Comparison of ENCODE assay signal across 31 cellular contexts in genomic region chr22:21873619-21874018, GRCh38.
"Had no signal": no experiment of that assay in that cellular context is flagged by ENCODE, and none has a peak within 500 bp of the region (broad histone marks: within the 10 kb centered on the region; RNA-seq: fewer than 3 reads in every experiment).

No MANE protein-coding gene starts in this region.

- DNase-seq: activated B cell treated with CpG ODN at 0.5 μM for 24 hours; activated CD4-positive, alpha-beta memory T cell treated with anti-CD3 and anti-CD28 coated beads for 36 hours; activated CD4-positive, alpha-beta T cell treated with anti-CD3 and anti-CD28 coated beads for 4 hours; activated CD4-positive, alpha-beta T cell treated with anti-CD3 and anti-CD28 coated beads, Interleukin-2, amount 10 ng/mL, durations not matched to agents 24 days and 14 days; activated CD4-positive, alpha-beta T cell treated with anti-CD3 and anti-CD28 coated beads, Interleukin-2, amount 50 U/mL, for 1 hour; activated CD4-positive, alpha-beta T cell treated with anti-CD3 and anti-CD28 coated beads, Interleukin-2, amount 50 U/mL, for 4 hours; activated CD4-positive, CD25-positive, alpha-beta regulatory T cell treated with anti-CD3 and anti-CD28 coated beads, Interleukin-2, amount 50 U/mL, for 72 hours; activated CD8-positive, alpha-beta memory T cell treated with anti-CD3 and anti-CD28 coated beads, Interleukin-2, amount 10 ng/mL, durations not matched to agents 7 days and 5 days; activated CD8-positive, alpha-beta T cell treated with anti-CD3 and anti-CD28 coated beads for 36 hours; activated effector memory CD4-positive, alpha-beta T cell treated with Interleukin-2 at 50 U/mL for 16 hours; activated gamma-delta T cell; activated naive CD4-positive, alpha-beta T cell treated with anti-CD3 and anti-CD28 coated beads, Interleukin-2, amount 10 ng/mL, durations not matched to agents 7 days and 5 days; activated naive CD4-positive, alpha-beta T cell treated with Interleukin-2 at 50 U/mL for 16 hours; activated naive CD8-positive, alpha-beta T cell treated with anti-CD3 and anti-CD28 coated beads, Interleukin-2, amount 10 ng/mL, durations not matched to agents 7 days and 5 days; activated naive CD8-positive, alpha-beta T cell treated with anti-CD3 and anti-CD28 coated beads, Interleukin-2, amount 50 U/mL, for 24 hours; activated T-cell treated with anti-CD3 and anti-CD28 coated beads for 4 hours; activated T-cell treated with anti-CD3 and anti-CD28 coated beads, Interleukin-2, amount 50 U/mL, for 1 hour; activated T-cell treated with anti-CD3 and anti-CD28 coated beads, Interleukin-2, amount 50 U/mL, for 48 hours; aorta; body of pancreas; brain microvascular endothelial cell; cerebellar nuclear complex; T-cell; T-helper 9 cell had no signal

- H3K27ac ChIP-seq: body of pancreas, brain microvascular endothelial cell, breast epithelium, VCaP had no signal

- H3K4me3 Mint-ChIP-seq: activated B cell treated with CpG ODN at 0.5 μM for 24 hours; activated CD4-positive, alpha-beta memory T cell treated with anti-CD3 and anti-CD28 coated beads for 36 hours; activated CD4-positive, alpha-beta T cell treated with anti-CD3 and anti-CD28 coated beads, Interleukin-2, amount 10 ng/mL, durations not matched to agents 24 days and 14 days; activated CD8-positive, alpha-beta memory T cell treated with anti-CD3 and anti-CD28 coated beads, Interleukin-2, amount 10 ng/mL, durations not matched to agents 7 days and 5 days; activated CD8-positive, alpha-beta T cell treated with anti-CD3 and anti-CD28 coated beads for 36 hours; activated naive CD4-positive, alpha-beta T cell treated with anti-CD3 and anti-CD28 coated beads, Interleukin-2, amount 10 ng/mL, durations not matched to agents 7 days and 5 days; activated naive CD4-positive, alpha-beta T cell treated with anti-CD3 and anti-CD28 coated beads, Interleukin-2, amount 50 U/mL, for 24 hours; activated naive CD8-positive, alpha-beta T cell; activated naive CD8-positive, alpha-beta T cell treated with anti-CD3 and anti-CD28 coated beads, Interleukin-2, amount 10 ng/mL, durations not matched to agents 7 days and 5 days; activated naive CD8-positive, alpha-beta T cell treated with anti-CD3 and anti-CD28 coated beads, Interleukin-2, amount 50 U/mL, for 24 hours; central memory CD8-positive, alpha-beta T cell; T-cell; T-helper 2 cell treated with Interferon-gamma antibody and Interleukin-4, amounts not matched to agents 5 μg/mL and 100 μg/mL, for 36 hours had no signal

- H3K36me3 ChIP-seq: brain microvascular endothelial cell, breast epithelium had no signal

- H3K36me3 Mint-ChIP-seq: activated CD4-positive, alpha-beta memory T cell treated with anti-CD3 and anti-CD28 coated beads for 36 hours; activated naive CD4-positive, alpha-beta T cell treated with anti-CD3 and anti-CD28 coated beads, Interleukin-2, amount 10 ng/mL, durations not matched to agents 7 days and 5 days; activated naive CD8-positive, alpha-beta T cell treated with anti-CD3 and anti-CD28 coated beads, Interleukin-2, amount 10 ng/mL, durations not matched to agents 7 days and 5 days; T-cell had no signal

- H3K27me3 Mint-ChIP-seq: activated B cell treated with CpG ODN at 0.5 μM for 24 hours; activated CD8-positive, alpha-beta T cell treated with anti-CD3 and anti-CD28 coated beads for 36 hours; activated naive CD4-positive, alpha-beta T cell treated with anti-CD3 and anti-CD28 coated beads, Interleukin-2, amount 50 U/mL, for 24 hours; activated naive CD8-positive, alpha-beta T cell; activated naive CD8-positive, alpha-beta T cell treated with anti-CD3 and anti-CD28 coated beads, Interleukin-2, amount 50 U/mL, for 24 hours; central memory CD8-positive, alpha-beta T cell; T-cell had no signal

- H3K27ac Mint-ChIP-seq: activated B cell treated with CpG ODN at 0.5 μM for 24 hours; activated CD4-positive, alpha-beta memory T cell treated with anti-CD3 and anti-CD28 coated beads for 36 hours; activated CD4-positive, alpha-beta T cell treated with anti-CD3 and anti-CD28 coated beads, Interleukin-2, amount 10 ng/mL, durations not matched to agents 24 days and 14 days; activated CD8-positive, alpha-beta memory T cell treated with anti-CD3 and anti-CD28 coated beads, Interleukin-2, amount 10 ng/mL, durations not matched to agents 7 days and 5 days; activated CD8-positive, alpha-beta T cell treated with anti-CD3 and anti-CD28 coated beads for 36 hours; activated naive CD4-positive, alpha-beta T cell treated with anti-CD3 and anti-CD28 coated beads, Interleukin-2, amount 10 ng/mL, durations not matched to agents 7 days and 5 days; activated naive CD4-positive, alpha-beta T cell treated with anti-CD3 and anti-CD28 coated beads, Interleukin-2, amount 50 U/mL, for 24 hours; activated naive CD8-positive, alpha-beta T cell; activated naive CD8-positive, alpha-beta T cell treated with anti-CD3 and anti-CD28 coated beads, Interleukin-2, amount 10 ng/mL, durations not matched to agents 7 days and 5 days; activated naive CD8-positive, alpha-beta T cell treated with anti-CD3 and anti-CD28 coated beads, Interleukin-2, amount 50 U/mL, for 24 hours; activated T-helper 2 cell treated with anti-CD3 and anti-CD28 coated beads, Interferon-gamma antibody, Interleukin-2, Interleukin-4, amounts not matched to agents 10 μg/mL and 5 μg/mL and 100 μg/mL, durations not matched to agents 14 hours and 24 hours and 36 hours; T-cell; T-helper 2 cell treated with Interferon-gamma antibody and Interleukin-4, amounts not matched to agents 5 μg/mL and 100 μg/mL, for 36 hours had no signal

- H3K9me3 ChIP-seq: body of pancreas, breast epithelium had no signal

- H3K4me3 ChIP-seq: body of pancreas, breast epithelium had no signal

- H3K9me3 Mint-ChIP-seq: activated B cell treated with CpG ODN at 0.5 μM for 24 hours; activated CD4-positive, alpha-beta memory T cell treated with anti-CD3 and anti-CD28 coated beads for 36 hours; activated CD4-positive, alpha-beta T cell treated with anti-CD3 and anti-CD28 coated beads, Interleukin-2, amount 10 ng/mL, durations not matched to agents 24 days and 14 days; activated CD8-positive, alpha-beta T cell treated with anti-CD3 and anti-CD28 coated beads for 36 hours; activated naive CD4-positive, alpha-beta T cell treated with anti-CD3 and anti-CD28 coated beads, Interleukin-2, amount 10 ng/mL, durations not matched to agents 7 days and 5 days; activated naive CD4-positive, alpha-beta T cell treated with anti-CD3 and anti-CD28 coated beads, Interleukin-2, amount 50 U/mL, for 24 hours; activated naive CD8-positive, alpha-beta T cell treated with anti-CD3 and anti-CD28 coated beads, Interleukin-2, amount 10 ng/mL, durations not matched to agents 7 days and 5 days; activated naive CD8-positive, alpha-beta T cell treated with anti-CD3 and anti-CD28 coated beads, Interleukin-2, amount 50 U/mL, for 24 hours; activated T-helper 2 cell treated with anti-CD3 and anti-CD28 coated beads, Interferon-gamma antibody, Interleukin-2, Interleukin-4, amounts not matched to agents 10 μg/mL and 5 μg/mL and 100 μg/mL, durations not matched to agents 14 hours and 24 hours and 36 hours; central memory CD8-positive, alpha-beta T cell; T-cell; T-helper 2 cell treated with Interferon-gamma antibody and Interleukin-4, amounts not matched to agents 5 μg/mL and 100 μg/mL, for 36 hours had no signal

- ATAC-seq: activated CD8-positive, alpha-beta memory T cell treated with anti-CD3 and anti-CD28 coated beads, Interleukin-2, amount 10 ng/mL, durations not matched to agents 7 days and 5 days; activated CD8-positive, alpha-beta T cell treated with anti-CD3 and anti-CD28 coated beads for 36 hours; activated naive CD8-positive, alpha-beta T cell treated with anti-CD3 and anti-CD28 coated beads, Interleukin-2, amount 50 U/mL, for 24 hours; body of pancreas; T-cell had no signal

- H3K27me3 ChIP-seq: body of pancreas, brain microvascular endothelial cell, breast epithelium had no signal

- H3K4me1 ChIP-seq: body of pancreas, breast epithelium had no signal
